ENCODE assay signal across 8 cellular contexts in genomic region chr1:35726814-35727433, GRCh38. TPM values are rescaled to one million over a fixed set of nuclear protein-coding genes. Genes with fewer than 3 reads are reported as not detected.
A peak's percentile ranks its signal among the peaks of the same experiment; 100 is the strongest.
DNase-seq lines count a peak whose midpoint lies in the region; ATAC-seq and TF ChIP-seq lines count a peak whose summit lies in the region.

No MANE protein-coding gene starts in this region.

- H2BK5ac ChIP-seq in mesenchymal stem cell (ENCODE audit: low read depth, low read length, poor library complexity, severe bottlenecking): no peak overlapping the region

- H3K9me3 ChIP-seq in BE2C (no peaks in the 10 kb centered on the region), mesenchymal stem cell (ENCODE audit: control insufficient read depth, low read length) (no peaks in the 10 kb centered on the region), testis (no peaks in the 10 kb centered on the region)

- H2BK12ac ChIP-seq in mesenchymal stem cell (ENCODE audit: low read length in 2 of 2): no peak overlapping the region

- peak overlapping the region; percentile 44 for H4K91ac ChIP-seq in mesenchymal stem cell (ENCODE audit: low read length)

- H3K27ac ChIP-seq in mesenchymal stem cell (ENCODE audit: low read length, poor library complexity, severe bottlenecking): no peak overlapping the region
- H3K27ac ChIP-seq in testis: no peak overlapping the region

- no peak for TF ChIP-seq POLR2A in testis (IDR thresholded peaks at IDR 0.05)

- no peaks in the 10 kb centered on the region for H3K27me3 ChIP-seq in BE2C
- H3K27me3 ChIP-seq in H7 (ENCODE audit: control insufficient read depth, insufficient read depth, low read length): no peaks in the 10 kb centered on the region
- no peaks in the 10 kb centered on the region for H3K27me3 ChIP-seq in mesenchymal stem cell (ENCODE audit: control insufficient read depth in 1 of 2, insufficient read depth in 1 of 2, low read length in 2 of 2)
- H3K27me3 ChIP-seq in testis: no peaks in the 10 kb centered on the region

- no peak overlapping the region for H3K23ac ChIP-seq in mesenchymal stem cell (ENCODE audit: low read length in 2 of 2)

- no peak overlapping the region for H3K4me2 ChIP-seq in mesenchymal stem cell (ENCODE audit: low read length, poor library complexity, severe bottlenecking)

- peaks cover 2% of the 10 kb centered on the region for H3K79me1 ChIP-seq in mesenchymal stem cell (replicated peaks; ENCODE audit: low read length, poor library complexity, severe bottlenecking)

- no peak overlapping the region for H3K14ac ChIP-seq in mesenchymal stem cell (ENCODE audit: low read length in 2 of 2)

- no peaks in the 10 kb centered on the region for H3K36me3 ChIP-seq in BE2C
- H3K36me3 ChIP-seq in H7 (replicated peaks; ENCODE audit: control insufficient read depth, insufficient read depth, low read length): peaks cover 1% of the 10 kb centered on the region; the same call in 1 of the 2 replicates
- H3K36me3 ChIP-seq in mesenchymal stem cell (ENCODE audit: control insufficient read depth in 1 of 2, insufficient read depth in 2 of 2, low read depth in 1 of 2, low read length in 2 of 2): no peaks in the 10 kb centered on the region
- no peaks in the 10 kb centered on the region for H3K36me3 ChIP-seq in testis (ENCODE audit: low read depth, missing control alignments)

- H3K4ac ChIP-seq in mesenchymal stem cell (ENCODE audit: low read depth in 1 of 2, low read length in 2 of 2): no peak overlapping the region

- H3K4me3 ChIP-seq in BE2C (ENCODE audit: low read depth, low read length) (no peak overlapping the region), H7 (ENCODE audit: insufficient read depth, low read depth, low read length) (no peak overlapping the region), mesenchymal stem cell (ENCODE audit: insufficient read depth in 1 of 2, low read depth in 1 of 2, low read length in 2 of 2) (no peak overlapping the region), testis (no peak overlapping the region)

- intact Hi-C loops in testis (cut with DNase I; ENCODE audit: low total_unique reads): no loop called here

- peak; percentile 78 for TF ChIP-seq CTCF in BE2C (IDR thresholded peaks at IDR 0.05; ENCODE audit: low read depth, low read length)
- TF ChIP-seq CTCF in testis (IDR thresholded peaks at IDR 0.05): peak; percentile 57 to 73 (median 65)

- no peak overlapping the region for H3K18ac ChIP-seq in mesenchymal stem cell (ENCODE audit: low read depth in 1 of 2, low read length in 2 of 2)

- ATAC-seq in GM21737 (IDR thresholded peaks at IDR 0.05; ENCODE audit: unreplicated experiment): no peak

- H2BK15ac ChIP-seq in mesenchymal stem cell (ENCODE audit: low read depth, poor library complexity, severe bottlenecking): no peak overlapping the region

- WGBS in mesenchymal stem cell: 27% methylated on average over 5 of the region's 5 CpGs
- WGBS in testis, 2 donors: 11 to 21% methylated on average over 5 of the region's 5 CpGs

- H2BK120ac ChIP-seq in mesenchymal stem cell (ENCODE audit: low read depth, low read length): no peak overlapping the region

- H4K8ac ChIP-seq in mesenchymal stem cell (ENCODE audit: low read length): peak overlapping the region; percentile 24

- no peak overlapping the region for H3K9ac ChIP-seq in mesenchymal stem cell (ENCODE audit: low read length)

- H3K4me1 ChIP-seq in BE2C (no peaks in the 10 kb centered on the region), mesenchymal stem cell (ENCODE audit: control insufficient read depth, insufficient read depth, low read depth, low read length) (no peaks in the 10 kb centered on the region), testis (no peaks in the 10 kb centered on the region)

- no peak overlapping the region for H2AK5ac ChIP-seq in mesenchymal stem cell (ENCODE audit: low read length, severe bottlenecking)

- DNase-seq in BE2C (peak; percentile 48), H7 (peak; percentile 81), NCI-H460 (ENCODE audit: extremely low read depth, low read depth) (peak; percentile 49), ecto neural progenitor cell (ENCODE audit: low spot score) (peak; percentile 70), mesenchymal stem cell (peak; percentile 74), testis (peak; percentile 67)
- peak; percentile 54 to 55 for DNase-seq in activated CD4-positive, alpha-beta T cell treated with anti-CD3 and anti-CD28 coated beads for 4 hours

- no peak overlapping the region for H2AFZ ChIP-seq in mesenchymal stem cell (ENCODE audit: low read depth, low read length)

RNA-seq across cellular contexts. Expression of gene C1orf216, which starts 8.2 kb away (rescaled TPM):
- polyA plus RNA-seq in BE2C (2012; ENCODE audit: insufficient read depth, insufficient read length, low read depth): 37.7 TPM
- total RNA-seq in H7 (2014; rRNA removed; shearing (Covaris generic)): 11.9 and 13.5 TPM in 2 replicates
- total RNA-seq in NCI-H460 (2014; rRNA removed; shearing (Covaris generic)): 5.1 and 5.5 TPM in 2 replicates
- polyA plus RNA-seq in NCI-H460 (2014; cell fraction: nucleus; rRNA removed): 21.8 and 34.5 TPM in 2 replicates
- 7.0 TPM for polyA plus RNA-seq in mesenchymal stem cell (2013, experiment 1 of 2)
- 6.8 TPM for polyA plus RNA-seq in mesenchymal stem cell (2013, experiment 2 of 2)
- total RNA-seq in testis: 10 to 100 TPM; 17.7 to 19.8 TPM
- 20.5 TPM for polyA plus RNA-seq in testis (ENCODE audit: insufficient read depth, low read depth, low replicate concordance)

RNA-seq across cellular contexts. Expression of gene CLSPN, which starts 42.9 kb away (rescaled TPM):
- polyA plus RNA-seq in BE2C (2012; ENCODE audit: insufficient read depth, insufficient read length, low read depth): 0.57 TPM
- total RNA-seq in H7 (2014; rRNA removed; shearing (Covaris generic)): 39.6 and 53.4 TPM in 2 replicates
- 8.2 and 9.2 TPM in 2 replicates for total RNA-seq in NCI-H460 (2014; rRNA removed; shearing (Covaris generic))
- 6.9 and 16.0 TPM in 2 replicates for polyA plus RNA-seq in NCI-H460 (2014; cell fraction: nucleus; rRNA removed)
- polyA plus RNA-seq in mesenchymal stem cell (2013, experiment 1 of 2): 4.4 TPM
- 4.3 TPM for polyA plus RNA-seq in mesenchymal stem cell (2013, experiment 2 of 2)
- 10 to 100 TPM in 1 of 2 donors, 1 to 10 TPM in 1; 8.8 to 28.8 TPM for total RNA-seq in testis
- 4.9 TPM for polyA plus RNA-seq in testis (ENCODE audit: insufficient read depth, low read depth, low replicate concordance)
